In genomic region chr19:32351807-32352630, GRCh38 we compare ENCODE assay signal across 12 cellular contexts. TPM values are rescaled to one million over a fixed set of nuclear protein-coding genes. Genes with fewer than 3 reads are reported as not detected.
A peak's percentile ranks its signal among the peaks of the same experiment; 100 is the strongest.
DNase-seq lines count a peak whose midpoint lies in the region; ATAC-seq lines count a peak whose summit lies in the region.
"Had no signal": no experiment of that assay in that cellular context is flagged by ENCODE, and none has a peak within 500 bp of the region (broad histone marks: within the 10 kb centered on the region; RNA-seq: fewer than 3 reads in every experiment).

No MANE protein-coding gene starts in this region.

- ATAC-seq in GM21619 (IDR thresholded peaks at IDR 0.05; ENCODE audit: unreplicated experiment), result no peak
- ATAC-seq: left lobe of liver had no signal

- H3K4me3 Mint-ChIP-seq in activated T-helper 1 cell treated with anti-CD3 and anti-CD28 coated beads, Interleukin-12 subunit alpha, Interleukin-12 subunit beta, Interleukin-2, Interleukin-4 antibody, amounts not matched to agents 30 ng/mL and 10 ng/mL and 1 ng/mL, durations not matched to agents 14 hours and 24 hours and 36 hours, result no peak overlapping the region

- peaks cover 72% of the 10 kb centered on the region for H3K36me3 Mint-ChIP-seq in activated T-helper 1 cell treated with anti-CD3 and anti-CD28 coated beads, Interleukin-12 subunit alpha, Interleukin-12 subunit beta, Interleukin-2, Interleukin-4 antibody, amounts not matched to agents 30 ng/mL and 10 ng/mL and 1 ng/mL, durations not matched to agents 14 hours and 24 hours and 36 hours (ENCODE audit: low read depth)

- no peaks in the 10 kb centered on the region for H3K9me3 Mint-ChIP-seq in activated T-helper 1 cell treated with anti-CD3 and anti-CD28 coated beads, Interleukin-12 subunit alpha, Interleukin-12 subunit beta, Interleukin-2, Interleukin-4 antibody, amounts not matched to agents 30 ng/mL and 10 ng/mL and 1 ng/mL, durations not matched to agents 14 hours and 24 hours and 36 hours

- no peaks in the 10 kb centered on the region for H3K27me3 Mint-ChIP-seq in activated T-helper 1 cell treated with anti-CD3 and anti-CD28 coated beads, Interleukin-12 subunit alpha, Interleukin-12 subunit beta, Interleukin-2, Interleukin-4 antibody, amounts not matched to agents 30 ng/mL and 10 ng/mL and 1 ng/mL, durations not matched to agents 14 hours and 24 hours and 36 hours (ENCODE audit: insufficient read depth)

- H3K4me1 Mint-ChIP-seq in activated T-helper 1 cell treated with anti-CD3 and anti-CD28 coated beads, Interleukin-12 subunit alpha, Interleukin-12 subunit beta, Interleukin-2, Interleukin-4 antibody, amounts not matched to agents 30 ng/mL and 10 ng/mL and 1 ng/mL, durations not matched to agents 14 hours and 24 hours and 36 hours (ENCODE audit: low read depth), result peaks cover 66% of the 10 kb centered on the region

- peak overlapping the region; percentile 23 for H3K27ac Mint-ChIP-seq in activated T-helper 1 cell treated with anti-CD3 and anti-CD28 coated beads, Interleukin-12 subunit alpha, Interleukin-12 subunit beta, Interleukin-2, Interleukin-4 antibody, amounts not matched to agents 30 ng/mL and 10 ng/mL and 1 ng/mL, durations not matched to agents 14 hours and 24 hours and 36 hours

- peak; percentile 41 for DNase-seq in AG08395 (ENCODE audit: low spot score)
- DNase-seq in HT-29 (ENCODE audit: low spot score), result peak; percentile 36
- no peak for DNase-seq in activated T-helper 1 cell treated with anti-CD3 and anti-CD28 coated beads, Interleukin-12 subunit alpha, Interleukin-12 subunit beta, Interleukin-2, Interleukin-4 antibody, amounts not matched to agents 30 ng/mL and 10 ng/mL and 1 ng/mL, durations not matched to agents 14 hours and 24 hours and 36 hours (ENCODE audit: low spot score)
- DNase-seq in kidney tubule cell (ENCODE audit: low spot score), result peak; percentile 58
- no peak for DNase-seq in T1000 (lab: John Stamatoyannopoulos, UW)
- DNase-seq in NCI-H446 (lab: John Stamatoyannopoulos, UW), result no peak
- DNase-seq in nucleus accumbens (lab: John Stamatoyannopoulos, UW), result no peak
- DNase-seq: activated CD4-positive, alpha-beta T cell treated with anti-CD3 and anti-CD28 coated beads, Interleukin-2, amount 50 U/mL, for 1 hour; cortex of kidney; DMS79 had no signal

- intact Hi-C loops in activated T-helper 1 cell treated with anti-CD3 and anti-CD28 coated beads, Interleukin-12 subunit alpha, Interleukin-12 subunit beta, Interleukin-2, Interleukin-4 antibody, amounts not matched to agents 30 ng/mL and 10 ng/mL and 1 ng/mL, durations not matched to agents 14 hours and 24 hours and 36 hours (cut with micrococcal nuclease), result no loop called here

RNA-seq across cellular contexts. Expression of gene ZNF507, which starts 6.6 kb away (rescaled TPM):
- 5.3 and 6.5 TPM in 2 replicates for total RNA-seq in HT-29 (2014; rRNA removed; shearing (Covaris generic))
- 32.4 and 34.8 TPM in 2 replicates for total RNA-seq in activated T-helper 1 cell treated with anti-CD3 and anti-CD28 coated beads, Interleukin-12 subunit alpha, Interleukin-12 subunit beta, Interleukin-2, Interleukin-4 antibody, amounts not matched to agents 30 ng/mL and 10 ng/mL and 1 ng/mL, durations not matched to agents 14 hours and 24 hours and 36 hours

RNA-seq across cellular contexts. Expression of gene DPY19L3, which starts 53.6 kb away (rescaled TPM):
- 17.2 and 21.9 TPM in 2 replicates for total RNA-seq in HT-29 (2014; rRNA removed; shearing (Covaris generic))
- total RNA-seq in activated T-helper 1 cell treated with anti-CD3 and anti-CD28 coated beads, Interleukin-12 subunit alpha, Interleukin-12 subunit beta, Interleukin-2, Interleukin-4 antibody, amounts not matched to agents 30 ng/mL and 10 ng/mL and 1 ng/mL, durations not matched to agents 14 hours and 24 hours and 36 hours, result 11.9 and 16.5 TPM in 2 replicates

Comparison
In these comparisons a context has a peak if more than half of its experiments do, and no peak if none do; other contexts are left out.
1. DNase-seq: peak in AG08395 (single experiment), HT-29 (single experiment) and kidney tubule cell (single experiment); none in activated T-helper 1 cell treated with anti-CD3 and anti-CD28 coated beads, Interleukin-12 subunit alpha, Interleukin-12 subunit beta, Interleukin-2, Interleukin-4 antibody, amounts not matched to agents 30 ng/mL and 10 ng/mL and 1 ng/mL, durations not matched to agents 14 hours and 24 hours and 36 hours (single experiment), T1000 (single experiment), NCI-H446 (0 of 2) and nucleus accumbens (0 of 56).